Comparison of ENCODE assay signal across 13 cellular contexts in genomic region chr10:43843331-43844101, GRCh38.
A peak's percentile ranks its signal among the peaks of the same experiment; 100 is the strongest.
DNase-seq lines count a peak whose midpoint lies in the region; ATAC-seq and TF ChIP-seq lines count a peak whose summit lies in the region.
"Had no signal": no experiment of that assay in that cellular context is flagged by ENCODE, and none has a peak within 500 bp of the region (broad histone marks: within the 10 kb centered on the region; RNA-seq: fewer than 3 reads in every experiment).

No MANE protein-coding gene starts in this region.

- H2BK120ac ChIP-seq in trophoblast cell (ENCODE audit: insufficient read depth, low read length, poor library complexity), result no peak overlapping the region

- no peak overlapping the region for H4K91ac ChIP-seq in trophoblast cell (ENCODE audit: low read depth, low read length)

- H3K27ac ChIP-seq in CD4-positive, CD25-positive, alpha-beta regulatory T cell (ENCODE audit: insufficient read depth, low read length, poor library complexity, severe bottlenecking), result no peak overlapping the region
- no peak overlapping the region for H3K27ac ChIP-seq in trophoblast cell (ENCODE audit: low read depth, low read length)
- H3K27ac ChIP-seq: cardiac muscle cell had no signal

- no peak overlapping the region for H4K12ac ChIP-seq in trophoblast cell (ENCODE audit: low read depth, low read length)

- H3K27me3 Mint-ChIP-seq in CD4-positive, CD25-positive, alpha-beta regulatory T cell, result peaks cover 5% of the 10 kb centered on the region

- H2BK12ac ChIP-seq in trophoblast cell (ENCODE audit: low read length), result peak overlapping the region; percentile 39

- H3K27ac Mint-ChIP-seq in CD4-positive, CD25-positive, alpha-beta regulatory T cell, result peak overlapping the region in 2 of 3 donors; percentile 17 to 58
- H3K27ac Mint-ChIP-seq: naive B cell had no signal

- no peak overlapping the region for H3K14ac ChIP-seq in trophoblast cell (ENCODE audit: low read length)

- no peaks in the 10 kb centered on the region for H3K9me3 ChIP-seq in CD4-positive, CD25-positive, alpha-beta regulatory T cell (ENCODE audit: control insufficient read depth in 2 of 2, low read length in 2 of 2)
- no peaks in the 10 kb centered on the region for H3K9me3 ChIP-seq in trophoblast cell (ENCODE audit: insufficient read depth, low read depth, low read length)

- no peak overlapping the region for H3K23ac ChIP-seq in trophoblast cell (ENCODE audit: low read length)

- no CpG with 5 or more reads among the region's 9 CpGs for WGBS in trophoblast cell (ENCODE audit: extremely low coverage, insufficient coverage, insufficient read length)

- H2AFZ ChIP-seq in trophoblast cell (ENCODE audit: insufficient read depth, low read length, poor library complexity), result peak overlapping the region; percentile 17

- no peak overlapping the region for H3K9ac ChIP-seq in trophoblast cell (ENCODE audit: low read length)

- H3K4me2 ChIP-seq in trophoblast cell (ENCODE audit: low read length), result no peak overlapping the region

- ATAC-seq in CD4-positive, CD25-positive, alpha-beta regulatory T cell (ENCODE audit: low read depth in 2 of 2), result no peak

- H2BK5ac ChIP-seq in trophoblast cell (ENCODE audit: low read depth, low read length, poor library complexity), result no peak overlapping the region

- no peak overlapping the region for H3K4ac ChIP-seq in trophoblast cell (ENCODE audit: low read depth, low read length)

- peaks cover 8 to 25% (median 15%) of the 10 kb centered on the region in 4 donors for H3K4me1 Mint-ChIP-seq in CD4-positive, CD25-positive, alpha-beta regulatory T cell

- H3K4me3 ChIP-seq in CD4-positive, CD25-positive, alpha-beta regulatory T cell (ENCODE audit: low read depth, low read length), result no peak overlapping the region
- H3K4me3 ChIP-seq in fibroblast of villous mesenchyme (ENCODE audit: low read depth, low read length) (no peak overlapping the region), trophoblast cell (ENCODE audit: low read depth, low read length) (no peak overlapping the region)
- H3K4me3 ChIP-seq: cardiac muscle cell had no signal

- peaks cover 2% of the 10 kb centered on the region for H3K79me1 ChIP-seq in trophoblast cell (ENCODE audit: low read length)

- peaks cover 13% of the 10 kb centered on the region for H3K4me1 ChIP-seq in CD4-positive, CD25-positive, alpha-beta regulatory T cell (ENCODE audit: control insufficient read depth, insufficient read depth, low read length, poor library complexity, severe bottlenecking)
- H3K4me1 ChIP-seq in trophoblast cell (ENCODE audit: control insufficient read depth in 1 of 2, insufficient read depth in 2 of 2, low read length in 2 of 2), result peaks cover 6 to 9% of the 10 kb centered on the region in 2 experiments

- H3K79me2 ChIP-seq in trophoblast cell (ENCODE audit: control insufficient read depth, insufficient read depth, low read length, poor library complexity), result peaks cover 2% of the 10 kb centered on the region

- no peak overlapping the region for H3K18ac ChIP-seq in trophoblast cell (ENCODE audit: low read length)

- H4K8ac ChIP-seq in trophoblast cell (ENCODE audit: low read depth, low read length), result no peak overlapping the region

- H2AK5ac ChIP-seq in trophoblast cell (ENCODE audit: low read length), result no peak overlapping the region

- no peaks in the 10 kb centered on the region for H3K36me3 ChIP-seq in CD4-positive, CD25-positive, alpha-beta regulatory T cell (ENCODE audit: control insufficient read depth, insufficient read depth, low read length)
- no peaks in the 10 kb centered on the region for H3K36me3 ChIP-seq in trophoblast cell (ENCODE audit: control insufficient read depth in 1 of 2, insufficient read depth in 2 of 2, low read length in 2 of 2)
- H3K36me3 ChIP-seq: cardiac muscle cell had no signal

- TF ChIP-seq CTCF in fibroblast of villous mesenchyme (IDR thresholded peaks at IDR 0.05; ENCODE audit: insufficient read depth, low read depth, low read length), result no peak

- no peaks in the 10 kb centered on the region for H3K27me3 ChIP-seq in CD4-positive, CD25-positive, alpha-beta regulatory T cell (ENCODE audit: control insufficient read depth, insufficient read depth, low read length)
- H3K27me3 ChIP-seq in trophoblast cell (ENCODE audit: insufficient read depth, low read length), result no peaks in the 10 kb centered on the region
- H3K27me3 ChIP-seq: cardiac muscle cell had no signal

- no peaks in the 10 kb centered on the region for H3K36me3 Mint-ChIP-seq in CD4-positive, CD25-positive, alpha-beta regulatory T cell
- H3K36me3 Mint-ChIP-seq: naive B cell had no signal

- H3K4me3 Mint-ChIP-seq in CD4-positive, CD25-positive, alpha-beta regulatory T cell, result no peak overlapping the region
- H3K4me3 Mint-ChIP-seq: naive B cell had no signal

- DNase-seq in CD4-positive, CD25-positive, alpha-beta regulatory T cell, result no peak
- peak; percentile 78 for DNase-seq in RPMI7951 (ENCODE audit: low read depth)
- peak; percentile 75 for DNase-seq in fibroblast of villous mesenchyme (ENCODE audit: low read depth)
- no peak for DNase-seq in trophoblast cell
- DNase-seq in NCI-H1105 (lab: John Stamatoyannopoulos, UW), result no peak
- no peak for DNase-seq in activated T-cell treated with anti-CD3 and anti-CD28 coated beads, Interleukin-2, amount 50 U/mL, for 1 hour
- DNase-seq in NCI-H524 treated with DMSO at 0.1 percent for 48 hours (lab: John Stamatoyannopoulos, UW), result no peak
- DNase-seq in stimulated activated CD4-positive, alpha-beta T cell treated with anti-CD3 and anti-CD28 coated beads, Interleukin-12 subunit alpha, Interleukin-12 subunit beta, amount 100 ng/mL, for 4 hours, result no peak
- DNase-seq: activated CD8-positive, alpha-beta memory T cell treated with anti-CD3 and anti-CD28 coated beads, Interleukin-2, amount 50 U/mL, for 48 hours; naive B cell; NCI-H510A treated with DMSO at 0.1 percent for 48 hours; T-helper 1 cell had no signal

- H3K9me3 Mint-ChIP-seq in CD4-positive, CD25-positive, alpha-beta regulatory T cell, result peaks cover 0 to 4% (median 1%) of the 10 kb centered on the region in 7 donors

Comparison
In these comparisons a context has a peak if more than half of its experiments do, and no peak if none do; other contexts are left out.
1. DNase-seq: peak in RPMI7951 (single experiment) and fibroblast of villous mesenchyme (single experiment); none in CD4-positive, CD25-positive, alpha-beta regulatory T cell (0 of 3), trophoblast cell (0 of 2), NCI-H1105 (single experiment), activated T-cell treated with anti-CD3 and anti-CD28 coated beads, Interleukin-2, amount 50 U/mL, for 1 hour (single experiment), NCI-H524 treated with DMSO at 0.1 percent for 48 hours (single experiment) and stimulated activated CD4-positive, alpha-beta T cell treated with anti-CD3 and anti-CD28 coated beads, Interleukin-12 subunit alpha, Interleukin-12 subunit beta, amount 100 ng/mL, for 4 hours (single experiment).